32 cellular contexts compared by ENCODE assay signal in the genomic region with DNA sequence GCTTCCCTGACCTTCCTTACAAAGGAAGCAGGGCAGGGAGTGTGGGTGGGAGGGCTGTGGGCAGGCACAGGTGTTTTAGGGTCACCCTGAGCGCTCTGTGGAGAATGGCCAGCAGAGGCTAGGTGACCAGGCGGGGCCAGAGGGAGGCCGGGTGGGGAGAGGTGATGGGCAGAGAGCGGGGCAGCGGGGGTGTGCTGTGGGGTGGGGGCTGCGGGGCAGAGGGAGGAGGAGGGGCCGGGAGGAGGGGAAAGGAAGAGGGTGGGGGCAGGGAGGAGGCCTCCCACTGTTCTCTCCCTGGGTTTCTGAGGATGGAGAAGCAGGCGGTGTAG. TPM values are rescaled to one million over a fixed set of nuclear protein-coding genes. Genes with fewer than 3 reads are reported as not detected.
DNase-seq lines count a peak whose midpoint lies in the region; ATAC-seq, FAIRE-seq and TF ChIP-seq lines count a peak whose summit lies in the region.
"Had no signal": no experiment of that assay in that cellular context is flagged by ENCODE, and none has a peak within 500 bp of the region (broad histone marks: within the 10 kb centered on the region; RNA-seq: fewer than 3 reads in every experiment).

No MANE protein-coding gene starts in this region.

- H3K23me2 ChIP-seq in H1 (ENCODE audit: low read depth, low read length), result 0 out of 2 replicates have a peak, but pooled peaks cover 2% of the 10 kb centered on the region

- no peak overlapping the region for H4K5ac ChIP-seq in H1 (ENCODE audit: insufficient read length, low read depth, low read length)

- H3K14ac ChIP-seq in H1 (ENCODE audit: insufficient read length), result no peak overlapping the region

- H2BK12ac ChIP-seq in H1 (ENCODE audit: low read depth, low read length), result no peak overlapping the region

- H3K23ac ChIP-seq in H1 (ENCODE audit: insufficient read length), result no peak overlapping the region

- H3K4me1 ChIP-seq in BLaER1 (peaks cover 76% of the 10 kb centered on the region), H1 (replicated peaks in 1 of 4; ENCODE audit: control insufficient read depth in 3 of 4, insufficient read depth in 4 of 4, low read length in 3 of 4) (peaks cover 4 to 21% (median 8%) of the 10 kb centered on the region in 4 experiments), psoas muscle (peaks cover 3% of the 10 kb centered on the region), vagina (peaks cover 17% of the 10 kb centered on the region)

- H3K27ac ChIP-seq in BLaER1 (peak overlapping the region; percentile 64), H1 (ENCODE audit: low read depth, low read length) (no peak overlapping the region), psoas muscle (no peak overlapping the region), vagina (no peak overlapping the region)
- H3K27ac ChIP-seq: body of pancreas, SK-N-MC had no signal

- H2BK120ac ChIP-seq in H1 (replicated peaks; ENCODE audit: low read depth, low read length), result no peak overlapping the region

- H3K9ac ChIP-seq in BLaER1 (peak overlapping the region; percentile 34; the same call in 1 of the 2 replicates), H1 (replicated peaks in 1 of 4; ENCODE audit: extremely low read depth in 1 of 4, low read depth in 3 of 4, low read length in 3 of 4) (no peak overlapping the region)

- POLR2A ChIA-PET in H1 (lab: Charles Lee; ENCODE audit: partially characterized antibody), result interaction anchor here (1.0 kb wide), 1 partner anchor 76 kb away, joined by 3 read pairs; no protein-coding TSS in a partner anchor

- no peak overlapping the region for H2BK20ac ChIP-seq in H1 (ENCODE audit: low read length)

- H3K56ac ChIP-seq in H1 (replicated peaks; ENCODE audit: insufficient read length, low read depth, low read length), result no peak overlapping the region

- peak overlapping the region; percentile 46; the same call in 1 of the 2 replicates for H2BK15ac ChIP-seq in H1 (ENCODE audit: low read length)

- no peak overlapping the region for H3K4ac ChIP-seq in H1 (replicated peaks; ENCODE audit: insufficient read length, low read depth, low read length)

- no peak for TF ChIP-seq EP300 in H1 (IDR thresholded peaks at IDR 0.05; ENCODE audit: borderline replicate concordance in 1 of 2, low read depth in 2 of 2, low read length in 2 of 2)

- no peak overlapping the region for H4K91ac ChIP-seq in H1 (replicated peaks; ENCODE audit: insufficient read length, low read length)

- no peak for TF ChIP-seq POLR2A in H1 (IDR thresholded peaks at IDR 0.05; ENCODE audit: control extremely low read depth in 1 of 2, low read depth in 2 of 2, low read length in 2 of 2)
- TF ChIP-seq POLR2A in vagina (IDR thresholded peaks at IDR 0.05), result no peak

- H3K79me1 ChIP-seq in H1 (ENCODE audit: low read depth, low read length), result no peaks in the 10 kb centered on the region

- no peak overlapping the region; the same call in 1 of the 2 replicates for H2AK5ac ChIP-seq in H1 (ENCODE audit: low read depth, low read length)

- H3K9me3 ChIP-seq in BLaER1 (no peaks in the 10 kb centered on the region), H1 (ENCODE audit: insufficient read depth in 2 of 2, low read depth in 1 of 2, low read length in 1 of 2) (no peaks in the 10 kb centered on the region), psoas muscle (no peaks in the 10 kb centered on the region), vagina (no peaks in the 10 kb centered on the region)
- H3K9me3 ChIP-seq: adrenal gland, body of pancreas had no signal

- DNase-seq in GM20000 (ENCODE audit: low spot score), result peak; percentile 41
- DNase-seq in H1 (ENCODE audit: low read depth in 1 of 2, low spot score in 2 of 2), result no peak
- peak; percentile 6 to 26 for DNase-seq in psoas muscle
- no peak for DNase-seq in nucleus accumbens (lab: John Stamatoyannopoulos, UW)
- DNase-seq in MV-4-11 (lab: John Stamatoyannopoulos, UW), result no peak
- DNase-seq in vagina (ENCODE audit: extremely low spot score in 2 of 2), result no peak
- DNase-seq: activated CD4-positive, alpha-beta T cell treated with anti-CD3 and anti-CD28 coated beads, Interleukin-2, amount 50 U/mL, for 48 hours; activated naive CD4-positive, alpha-beta T cell treated with anti-CD3 and anti-CD28 coated beads for 36 hours; dermis blood vessel endothelial cell; DMS153; HCEC 1CT; midbrain; NCI-H1417; NCI-H2081 treated with DMSO at 0.1 percent for 48 hours; NCI-H2227 treated with DMSO at 0.1 percent for 48 hours; NK-92 treated with Interleukin-12 subunit alpha and Interleukin-12 subunit beta, amount 100 ng/mL, for 24 hours; PC-3; small intestine; stimulated activated naive CD8-positive, alpha-beta T cell treated with anti-CD3 and anti-CD28 coated beads, Interleukin-15, Interleukin-2, amounts not matched to agents 100 U/mL and 50 U/mL, for 24 hours had no signal

- FAIRE-seq in H1 (lab: Jason Lieb, UNC), result no peak
- FAIRE-seq: small intestine, TTC549 had no signal

- H3K4me2 ChIP-seq in BLaER1 (peak overlapping the region; percentile 98), H1 (ENCODE audit: insufficient read depth in 1 of 2, low read depth in 2 of 2, low read length in 2 of 2) (peak overlapping the region in 1 of 2 experiments; percentile 15; a peak in 3 of 4 replicates)

- H4K8ac ChIP-seq in H1 (ENCODE audit: extremely low read depth, insufficient read depth, low read length), result peak overlapping the region; percentile 68

- H3K4me3 ChIP-seq in BLaER1, result peak overlapping the region; percentile 64
- H3K4me3 ChIP-seq in H1 (ENCODE audit: extremely low read depth in 1 of 4, insufficient read depth in 2 of 4, low read depth in 3 of 4, low read length in 4 of 4), result no peak overlapping the region
- H3K4me3 ChIP-seq in psoas muscle, result no peak overlapping the region
- no peak overlapping the region for H3K4me3 ChIP-seq in vagina
- H3K4me3 ChIP-seq: adrenal gland, body of pancreas, SK-N-MC had no signal

- no peak overlapping the region for H3K18ac ChIP-seq in H1 (ENCODE audit: extremely low read depth, low read length)

- H2BK5ac ChIP-seq in H1 (ENCODE audit: low read depth, low read length), result peak overlapping the region; percentile 52; the same call in 1 of the 2 replicates

- WGBS in H1 (ENCODE audit: extremely low coverage in 1 of 2, insufficient coverage in 1 of 2, insufficient read length in 1 of 2, insufficient replicate concordance in 2 of 2, low coverage in 1 of 2, low lambda C conversion rate in 2 of 2, missing lambda C conversion rate in 1 of 2), 2 experiments, result no CpG with 5 or more reads among the region's 8 CpGs
- WGBS in psoas muscle, 3 donors, result 84 to 89% (median 89%) methylated on average over 2 to 8 of the region's 8 CpGs

- intact Hi-C loops in psoas muscle (cut with DNase I) (no loop called here), vagina (cut with DNase I) (no loop called here)

- ATAC-seq in psoas muscle, result no peak
- ATAC-seq: PC-3; stimulated activated naive CD8-positive, alpha-beta T cell treated with anti-CD3 and anti-CD28 coated beads, Interleukin-15, Interleukin-2, amounts not matched to agents 100 U/mL and 50 U/mL, for 24 hours had no signal

- no peaks in the 10 kb centered on the region for H3K27me3 ChIP-seq in BLaER1
- H3K27me3 ChIP-seq in H1 (replicated peaks in 1 of 4; ENCODE audit: control insufficient read depth in 3 of 4, extremely low read depth in 1 of 4, insufficient read depth in 3 of 4, low read length in 3 of 4), result peaks cover 0 to 23% (median 6%) of the 10 kb centered on the region in 4 experiments; a peak in 4 of 7 replicates
- peaks cover 0 to 20% (median 0%) of the 10 kb centered on the region in 3 donors for H3K27me3 ChIP-seq in psoas muscle (ENCODE audit: insufficient read depth in 3 of 3, low read length in 2 of 3)
- no peaks in the 10 kb centered on the region for H3K27me3 ChIP-seq in vagina

- TF ChIP-seq RAD21 in H1 (IDR thresholded peaks at IDR 0.05 in 1 of 2, conservative IDR thresholded peaks at IDR 0.05 in 1 of 2; ENCODE audit: low read depth in 2 of 2, low read length in 2 of 2), result no peak

- H4K20me1 ChIP-seq in BLaER1 (no peaks in the 10 kb centered on the region), H1 (replicated peaks in 1 of 2; ENCODE audit: control insufficient read depth in 1 of 2, insufficient read depth in 2 of 2, low read length in 2 of 2) (no peaks in the 10 kb centered on the region)

- TF ChIP-seq CTCF in GM20000 (IDR thresholded peaks at IDR 0.05; ENCODE audit: extremely low read depth, missing control alignments) (no peak), H1 (IDR thresholded peaks at IDR 0.05; ENCODE audit: control extremely low read depth in 1 of 3, insufficient read depth in 1 of 3, low read depth in 1 of 3, low read length in 3 of 3) (no peak), psoas muscle (IDR thresholded peaks at IDR 0.05) (no peak), vagina (IDR thresholded peaks at IDR 0.05) (no peak)

- no peaks in the 10 kb centered on the region for H3K79me2 ChIP-seq in H1 (ENCODE audit: control insufficient read depth in 1 of 2, insufficient read depth in 2 of 2, low read length in 2 of 2)

- CTCF ChIA-PET in H1 (lab: Charles Lee; ENCODE audit: partially characterized antibody), result no interaction called here

- no peaks in the 10 kb centered on the region for H3K36me3 ChIP-seq in BLaER1
- no peaks in the 10 kb centered on the region for H3K36me3 ChIP-seq in H1 (ENCODE audit: control insufficient read depth in 2 of 4, insufficient read depth in 4 of 4, low read length in 3 of 4)
- no peaks in the 10 kb centered on the region for H3K36me3 ChIP-seq in psoas muscle (ENCODE audit: insufficient read depth in 1 of 2, low read depth in 1 of 2)
- no peaks in the 10 kb centered on the region for H3K36me3 ChIP-seq in vagina
- H3K36me3 ChIP-seq: adrenal gland had no signal

- no peak overlapping the region for H2AFZ ChIP-seq in H1 (ENCODE audit: low read length)

RNA-seq across cellular contexts. Expression of a gene that starts 6.6 kb away (rescaled TPM):
- 0.50 and 0.82 TPM in 2 replicates for total RNA-seq in H1 (2021; fragmentation: NEBNext Ultra II Directional; extraction: Animal tissue kit (Norgen Biotek cat#: 25700))
- polyA plus RNA-seq in H1 (2011; rRNA removed) (0.32 and 0.89 TPM in 2 replicates), psoas muscle (10 to 100 TPM in 1 of 3 donors, 1 to 10 TPM in 1, under 1 TPM in 1; 0.73 to 54.6 (median 3.4) TPM)
- 0.45 TPM for polyA plus RNA-seq in H1 (2011; cell fraction: cytosol; rRNA removed)
- polyA plus RNA-seq in H1 (2011; cell fraction: nucleus; rRNA removed), result 2.0 TPM
- polyA plus RNA-seq in H1 (2012, experiment 1 of 2), result 0.23 to 0.82 TPM (median 0.62 TPM) in 3 of 4 replicates, not detected in the other
- 0.28 TPM for polyA plus RNA-seq in H1 (2012, experiment 2 of 2)
- 0.39 TPM for polyA plus RNA-seq in H1 (2013, experiment 1 of 2)
- polyA plus RNA-seq in H1 (2013, experiment 2 of 2), result 0.07 TPM
- not detected in 2 replicates for polyA minus RNA-seq in H1 (2011; rRNA and poly(A)+ RNA removed)
- not detected for polyA minus RNA-seq in H1 (2011; cell fraction: cytosol; rRNA and poly(A)+ RNA removed)
- 0.50 TPM for polyA minus RNA-seq in H1 (2011; cell fraction: nucleus; rRNA and poly(A)+ RNA removed)
- total RNA-seq in psoas muscle (10 to 100 TPM in 2 of 4 donors, 1 to 10 TPM in 1, under 1 TPM in 1; 0.44 to 18.0 (median 9.1) TPM), vagina (not detected)
- total RNA-seq: activated naive CD4-positive, alpha-beta T cell treated with anti-CD3 and anti-CD28 coated beads for 36 hours; body of pancreas; dermis blood vessel endothelial cell; esophagus mucosa; fibroblast of villous mesenchyme; MCF 10A; osteocyte; PC-3 had no signal
- polyA plus RNA-seq: AG04450; BJ; naive thymus-derived CD4-positive, alpha-beta T cell had no signal

RNA-seq across cellular contexts. Expression of a gene that starts 25.8 kb away (rescaled TPM):
- not detected in 2 replicates for total RNA-seq in H1 (2021; fragmentation: NEBNext Ultra II Directional; extraction: Animal tissue kit (Norgen Biotek cat#: 25700))
- polyA plus RNA-seq in H1 (2011; rRNA removed) (0.14 TPM in 1 of 2 replicates, not detected in the other), psoas muscle (under 1 TPM in 1 of 3 donors, not detected in 2; 0.14 TPM)
- 0.06 TPM for polyA plus RNA-seq in H1 (2011; cell fraction: cytosol; rRNA removed)
- 0.44 TPM for polyA plus RNA-seq in H1 (2011; cell fraction: nucleus; rRNA removed)
- polyA plus RNA-seq in H1 (2012, experiment 1 of 2), result 0.15 to 0.21 TPM (median 0.17 TPM) in 3 of 4 replicates, not detected in the other
- not detected for polyA plus RNA-seq in H1 (2012, experiment 2 of 2)
- polyA plus RNA-seq in H1 (2013, experiment 1 of 2), result 0.12 TPM
- 0.09 TPM for polyA plus RNA-seq in H1 (2013, experiment 2 of 2)
- polyA minus RNA-seq in H1 (2011; rRNA and poly(A)+ RNA removed), result 0.13 TPM in 1 of 2 replicates, not detected in the other
- not detected for polyA minus RNA-seq in H1 (2011; cell fraction: cytosol; rRNA and poly(A)+ RNA removed)
- polyA minus RNA-seq in H1 (2011; cell fraction: nucleus; rRNA and poly(A)+ RNA removed), result 0.90 TPM
- total RNA-seq in psoas muscle (under 1 TPM in 1 of 4 donors, not detected in 3; 0.16 TPM), vagina (0.98 TPM)
- total RNA-seq: activated naive CD4-positive, alpha-beta T cell treated with anti-CD3 and anti-CD28 coated beads for 36 hours; body of pancreas; dermis blood vessel endothelial cell; esophagus mucosa; MCF 10A; PC-3 had no signal
- polyA plus RNA-seq: AG04450; BJ; naive thymus-derived CD4-positive, alpha-beta T cell had no signal

RNA-seq across cellular contexts. Expression of a gene that starts 56.3 kb away (rescaled TPM):
- 0.48 and 0.73 TPM in 2 replicates for total RNA-seq in H1 (2021; fragmentation: NEBNext Ultra II Directional; extraction: Animal tissue kit (Norgen Biotek cat#: 25700))
- polyA plus RNA-seq in H1 (2011; rRNA removed) (1.1 and 1.5 TPM in 2 replicates), psoas muscle (under 1 TPM; 0.03 to 0.06 (median 0.05) TPM)
- 1.1 TPM for polyA plus RNA-seq in H1 (2011; cell fraction: cytosol; rRNA removed)
- 1.8 TPM for polyA plus RNA-seq in H1 (2011; cell fraction: nucleus; rRNA removed)
- polyA plus RNA-seq in H1 (2012, experiment 1 of 2), result 0.37 to 0.80 TPM (median 0.56 TPM) in 4 replicates
- polyA plus RNA-seq in H1 (2012, experiment 2 of 2), result 0.41 TPM
- 1.5 TPM for polyA plus RNA-seq in H1 (2013, experiment 1 of 2)
- polyA plus RNA-seq in H1 (2013, experiment 2 of 2), result 1.5 TPM
- 0.22 and 0.24 TPM in 2 replicates for polyA minus RNA-seq in H1 (2011; rRNA and poly(A)+ RNA removed)
- polyA minus RNA-seq in H1 (2011; cell fraction: cytosol; rRNA and poly(A)+ RNA removed), result 2.5 TPM
- 0.30 TPM for polyA minus RNA-seq in H1 (2011; cell fraction: nucleus; rRNA and poly(A)+ RNA removed)
- total RNA-seq in psoas muscle (under 1 TPM in 2 of 4 donors, not detected in 2; 0.20 to 0.30 TPM), vagina (3.9 TPM)
- total RNA-seq: dermis blood vessel endothelial cell, fibroblast of villous mesenchyme, MCF 10A, osteocyte, PC-3, temporal lobe had no signal
- polyA plus RNA-seq: AG04450, BJ had no signal

Comparison
In these comparisons a context has a peak if more than half of its experiments do, and no peak if none do; other contexts are left out.
1. DNase-seq: peak in GM20000 (single experiment) and psoas muscle (2 of 2); none in H1 (0 of 2), nucleus accumbens (0 of 56), MV-4-11 (single experiment) and vagina (0 of 2).